ENCODE assay signal across 12 cellular contexts in genomic region chr1:66281808-66282207, GRCh38.
DNase-seq lines count a peak whose midpoint lies in the region; ATAC-seq and TF ChIP-seq lines count a peak whose summit lies in the region.
"Had no signal": no experiment of that assay in that cellular context is flagged by ENCODE, and none has a peak within 500 bp of the region (broad histone marks: within the 10 kb centered on the region; RNA-seq: fewer than 3 reads in every experiment).

No MANE protein-coding gene starts in this region.

- H3K4me3 Mint-ChIP-seq in activated T-cell treated with anti-CD3 and anti-CD28 coated beads, Interleukin-2, amount 50 U/mL, for 24 hours: peak overlapping the region; percentile 26
- H3K4me3 Mint-ChIP-seq in stimulated activated naive CD8-positive, alpha-beta T cell treated with anti-CD3 and anti-CD28 coated beads, Interleukin-15, amount 100 ng/mL, for 72 hours: peak overlapping the region; percentile 71 to 80

- peaks cover 92% of the 10 kb centered on the region for H3K4me1 Mint-ChIP-seq in activated T-cell treated with anti-CD3 and anti-CD28 coated beads, Interleukin-2, amount 50 U/mL, for 24 hours (ENCODE audit: low read depth)
- H3K4me1 Mint-ChIP-seq in stimulated activated naive CD8-positive, alpha-beta T cell treated with anti-CD3 and anti-CD28 coated beads, Interleukin-15, amount 100 ng/mL, for 72 hours: peaks cover 98% of the 10 kb centered on the region

- H3K9me3 Mint-ChIP-seq in activated T-cell treated with anti-CD3 and anti-CD28 coated beads, Interleukin-2, amount 50 U/mL, for 24 hours: no peaks in the 10 kb centered on the region
- H3K9me3 Mint-ChIP-seq in stimulated activated naive CD8-positive, alpha-beta T cell treated with anti-CD3 and anti-CD28 coated beads, Interleukin-15, amount 100 ng/mL, for 72 hours: no peaks in the 10 kb centered on the region

- H3K36me3 Mint-ChIP-seq in activated T-cell treated with anti-CD3 and anti-CD28 coated beads, Interleukin-2, amount 50 U/mL, for 24 hours (ENCODE audit: low read depth): no peaks in the 10 kb centered on the region

- no peaks in the 10 kb centered on the region for H3K36me3 ChIP-seq in OCI-LY3 (replicated peaks; ENCODE audit: low read depth, low read length)
- no peaks in the 10 kb centered on the region for H3K36me3 ChIP-seq in effector memory CD4-positive, alpha-beta T cell (ENCODE audit: control insufficient read depth, insufficient read depth, low read length)
- H3K36me3 ChIP-seq: left ventricle myocardium inferior had no signal

- no peak for DNase-seq in activated T-cell treated with anti-CD3 and anti-CD28 coated beads, Interleukin-2, amount 50 U/mL, for 24 hours
- no peak for DNase-seq in activated T-cell treated with anti-CD3 and anti-CD28 coated beads, Interleukin-2, amount 50 U/mL, for 1 hour
- no peak for DNase-seq in effector memory CD4-positive, alpha-beta T cell
- no peak for DNase-seq in stimulated activated naive CD8-positive, alpha-beta T cell treated with anti-CD3 and anti-CD28 coated beads, Interleukin-15, amount 100 ng/mL, for 72 hours
- DNase-seq in SKM-1 treated with dmso at 0.1 percent for 144 hours (lab: John Stamatoyannopoulos, UW; ENCODE audit: unreplicated experiment) (no peak), COR-L47 (lab: John Stamatoyannopoulos, UW) (no peak)
- DNase-seq: DND-41, left ventricle myocardium inferior, NCI-H1048, NCI-H510A treated with DMSO at 0.1 percent for 48 hours had no signal

- H3K79me2 ChIP-seq in OCI-LY3 (ENCODE audit: low read length): peaks cover 29% of the 10 kb centered on the region

- no peak overlapping the region for H2AFZ ChIP-seq in OCI-LY3 (ENCODE audit: low read depth, low read length)

- no peak for TF ChIP-seq CTCF in OCI-LY3 (IDR thresholded peaks at IDR 0.05; ENCODE audit: low read depth, low read length)

- H3K9ac ChIP-seq in OCI-LY3 (ENCODE audit: low read length): peak overlapping the region; percentile 80

- H3K4me3 ChIP-seq in OCI-LY3 (ENCODE audit: low read length): peak overlapping the region; percentile 53
- H3K4me3 ChIP-seq in effector memory CD4-positive, alpha-beta T cell (ENCODE audit: insufficient read depth, low read depth, low read length, poor library complexity, severe bottlenecking): no peak overlapping the region
- H3K4me3 ChIP-seq: left ventricle myocardium inferior had no signal

- no peaks in the 10 kb centered on the region for H3K27me3 Mint-ChIP-seq in activated T-cell treated with anti-CD3 and anti-CD28 coated beads, Interleukin-2, amount 50 U/mL, for 24 hours
- no peaks in the 10 kb centered on the region for H3K27me3 Mint-ChIP-seq in stimulated activated naive CD8-positive, alpha-beta T cell treated with anti-CD3 and anti-CD28 coated beads, Interleukin-15, amount 100 ng/mL, for 72 hours

- peak overlapping the region; percentile 93 for H3K27ac Mint-ChIP-seq in activated T-cell treated with anti-CD3 and anti-CD28 coated beads, Interleukin-2, amount 50 U/mL, for 24 hours
- peak overlapping the region; percentile 84 to 98 for H3K27ac Mint-ChIP-seq in stimulated activated naive CD8-positive, alpha-beta T cell treated with anti-CD3 and anti-CD28 coated beads, Interleukin-15, amount 100 ng/mL, for 72 hours

- H3K4me2 ChIP-seq in OCI-LY3 (ENCODE audit: low read length): peak overlapping the region; percentile 84

- H3K27me3 ChIP-seq in OCI-LY3 (ENCODE audit: low read depth, low read length): no peaks in the 10 kb centered on the region
- H3K27me3 ChIP-seq in effector memory CD4-positive, alpha-beta T cell (replicated peaks; ENCODE audit: control insufficient read depth, insufficient read depth, low read length, poor library complexity, severe bottlenecking): no peaks in the 10 kb centered on the region

- no peaks in the 10 kb centered on the region for H3K9me3 ChIP-seq in OCI-LY3 (ENCODE audit: insufficient read depth, low read length)
- no peaks in the 10 kb centered on the region for H3K9me3 ChIP-seq in effector memory CD4-positive, alpha-beta T cell (ENCODE audit: control insufficient read depth, low read length)
- H3K9me3 ChIP-seq: left ventricle myocardium inferior had no signal

- peak overlapping the region; percentile 100 for H3K27ac ChIP-seq in OCI-LY3 (ENCODE audit: low read length)
- H3K27ac ChIP-seq in effector memory CD4-positive, alpha-beta T cell (ENCODE audit: insufficient read depth, low read length, poor library complexity, severe bottlenecking): peak overlapping the region; percentile 61

- H4K20me1 ChIP-seq in OCI-LY3 (ENCODE audit: insufficient read depth, low read length): no peaks in the 10 kb centered on the region

- ATAC-seq in stimulated activated naive CD8-positive, alpha-beta T cell treated with anti-CD3 and anti-CD28 coated beads, Interleukin-15, amount 100 ng/mL, for 72 hours: peak; percentile 30
- ATAC-seq in GM21367 (IDR thresholded peaks at IDR 0.05; ENCODE audit: unreplicated experiment): no peak

- H3K4me1 ChIP-seq in OCI-LY3 (ENCODE audit: low read length): peaks cover 96% of the 10 kb centered on the region
- H3K4me1 ChIP-seq in effector memory CD4-positive, alpha-beta T cell (ENCODE audit: control insufficient read depth, insufficient read depth, low read length, poor library complexity, severe bottlenecking): peaks cover 31% of the 10 kb centered on the region
